Comparison of ENCODE assay signal across 31 cellular contexts in the genomic region with DNA sequence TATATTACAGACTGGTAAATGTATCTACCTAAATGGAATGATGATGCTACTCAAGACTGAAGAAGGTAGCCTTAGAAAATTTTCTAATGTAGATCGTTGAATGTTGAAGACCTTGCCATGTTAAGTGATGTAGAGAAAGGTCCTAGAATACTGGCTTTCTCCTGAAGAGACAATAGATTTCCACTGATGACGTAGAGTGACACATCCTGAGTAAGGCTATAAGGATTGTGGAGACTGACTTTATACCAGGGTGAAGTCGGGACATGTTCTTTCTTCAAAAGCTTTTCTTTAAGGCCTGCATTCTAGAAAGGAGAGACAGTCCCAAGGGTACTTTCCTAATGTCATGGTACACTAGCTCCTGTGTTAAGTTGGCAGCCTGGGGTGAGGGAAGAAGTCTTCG. TPM values are rescaled to one million over a fixed set of nuclear protein-coding genes. Genes with fewer than 3 reads are reported as not detected.
"Had no signal": no experiment of that assay in that cellular context is flagged by ENCODE, and none has a peak within 500 bp of the region (broad histone marks: within the 10 kb centered on the region; RNA-seq: fewer than 3 reads in every experiment).

No MANE protein-coding gene starts in this region.

- ATAC-seq: effector memory CD8-positive, alpha-beta T cell; gastrocnemius medialis; heart right ventricle; left cardiac atrium; left lung; left ventricle myocardium superior; lower lobe of right lung; mucosa of descending colon had no signal

- H3K4me3 ChIP-seq: colonic mucosa, esophagus muscularis mucosa, gastrocnemius medialis, heart right ventricle, left lung, lower lobe of right lung, mucosa of descending colon had no signal

- H3K36me3 ChIP-seq: colonic mucosa, esophagus muscularis mucosa, gastrocnemius medialis, heart right ventricle, left lung, lower lobe of right lung had no signal

- H3K27ac ChIP-seq: colonic mucosa, esophagus muscularis mucosa, gastrocnemius medialis, heart right ventricle, left lung, lower lobe of right lung had no signal

- H3K9me3 ChIP-seq: colonic mucosa, esophagus muscularis mucosa, gastrocnemius medialis, heart right ventricle, left lung, lower lobe of right lung, mucosa of descending colon had no signal

- H3K4me1 ChIP-seq: colonic mucosa, esophagus muscularis mucosa, gastrocnemius medialis, heart right ventricle, left lung, lower lobe of right lung had no signal

- DNase-seq: colonic mucosa; cortex of kidney; effector CD8-positive, alpha-beta T cell; effector memory CD8-positive, alpha-beta T cell; endodermal cell; foreskin melanocyte; gastrocnemius medialis; glutamatergic neuron; head of caudate nucleus; heart right ventricle; hippocampal formation; left cardiac atrium; left lung; left ventricle myocardium superior; lower lobe of right lung; mesendoderm; midbrain; mucosa of descending colon; naive B cell had no signal

- H3K27me3 ChIP-seq: colonic mucosa, esophagus muscularis mucosa, gastrocnemius medialis, heart right ventricle, left lung had no signal

RNA-seq across cellular contexts. Expression of gene PCDH15, which starts 58.6 kb away (rescaled TPM):
- total RNA-seq: chondrocyte, colonic mucosa, dermis microvascular lymphatic vessel endothelial cell, epithelial cell of proximal tubule, fibroblast of villous mesenchyme, gastrocnemius medialis, glomerular endothelial cell, kidney epithelial cell, lower leg skin, myocyte had no signal
- polyA plus RNA-seq: esophagus, fibroblast of lung, keratinocyte had no signal
